In the genomic region with DNA sequence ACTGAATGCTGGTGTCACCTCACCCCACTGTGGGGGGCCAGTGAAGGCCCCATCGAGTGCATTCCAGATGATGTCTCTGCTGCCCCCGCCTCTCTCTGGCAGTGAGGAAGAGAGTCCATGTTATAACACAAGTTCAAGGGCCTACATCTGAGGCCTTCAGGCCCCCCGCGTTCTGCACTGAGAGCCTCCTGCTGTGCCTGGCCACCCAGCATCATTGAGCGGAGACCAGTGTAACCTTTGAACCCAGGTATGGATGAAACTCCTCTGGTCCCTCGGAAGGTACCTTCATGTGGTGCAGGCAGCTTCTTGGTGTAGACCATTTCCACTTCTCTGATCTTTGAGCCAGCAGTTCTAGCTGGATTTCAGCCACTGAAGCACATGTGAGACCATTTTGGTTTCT, we compare ENCODE assay signal across 8 cellular contexts.
"Had no signal": no experiment of that assay in that cellular context is flagged by ENCODE, and none has a peak within 500 bp of the region (broad histone marks: within the 10 kb centered on the region; RNA-seq: fewer than 3 reads in every experiment).

No MANE protein-coding gene starts in this region.

- H3K9me3 ChIP-seq: HAP-1 had no signal

- H3K27ac Mint-ChIP-seq: HFFc6 had no signal

- H3K4me3 Mint-ChIP-seq: HFFc6 had no signal

- DNase-seq: GOT3, H7, HFFc6, IMR-90, KG1 had no signal

- H3K4me1 ChIP-seq: HAP-1 had no signal

- H3K36me3 ChIP-seq: HAP-1 had no signal

- H3K4me3 ChIP-seq: HAP-1, K562 had no signal

- ATAC-seq: HCT116 had no signal
